ENCODE assay signal across 8 cellular contexts in genomic region chr6:39302669-39303424, GRCh38. TPM values are rescaled to one million over a fixed set of nuclear protein-coding genes. Genes with fewer than 3 reads are reported as not detected.
DNase-seq lines count a peak whose midpoint lies in the region; ATAC-seq, FAIRE-seq and TF ChIP-seq lines count a peak whose summit lies in the region.

No MANE protein-coding gene starts in this region.

- TF ChIP-seq RAD21 in Ishikawa (IDR thresholded peaks at IDR 0.05; ENCODE audit: low read depth): peak; percentile 98

- H3K27me3 ChIP-seq in CD4-positive, alpha-beta T cell (ENCODE audit: control insufficient read depth, insufficient read depth, low read length): no peaks in the 10 kb centered on the region

- TF ChIP-seq CTCF in CD4-positive, alpha-beta T cell (IDR thresholded peaks at IDR 0.05): peak; percentile 91
- TF ChIP-seq CTCF in GM20000 (IDR thresholded peaks at IDR 0.05; ENCODE audit: extremely low read depth, missing control alignments): peak; percentile 82
- TF ChIP-seq CTCF in fibroblast of pulmonary artery (IDR thresholded peaks at IDR 0.05; ENCODE audit: low read length, missing control alignments): peak; percentile 81
- peak; percentile 95 for TF ChIP-seq CTCF in neural crest cell (conservative IDR thresholded peaks at IDR 0.05)

- no peaks in the 10 kb centered on the region for H3K36me3 Mint-ChIP-seq in CD4-positive, alpha-beta T cell (ENCODE audit: low read depth)
- no peaks in the 10 kb centered on the region for H3K36me3 Mint-ChIP-seq in activated T-helper 1 cell treated with anti-CD3 and anti-CD28 coated beads, Interleukin-12 subunit alpha, Interleukin-12 subunit beta, Interleukin-2, Interleukin-4 antibody, amounts not matched to agents 30 ng/mL and 10 ng/mL and 1 ng/mL, durations not matched to agents 14 hours and 24 hours and 36 hours (ENCODE audit: low read depth)
- no peaks in the 10 kb centered on the region for H3K36me3 Mint-ChIP-seq in neural crest cell (ENCODE audit: low read depth)

- H3K27me3 Mint-ChIP-seq in CD4-positive, alpha-beta T cell: no peaks in the 10 kb centered on the region
- H3K27me3 Mint-ChIP-seq in activated T-helper 1 cell treated with anti-CD3 and anti-CD28 coated beads, Interleukin-12 subunit alpha, Interleukin-12 subunit beta, Interleukin-2, Interleukin-4 antibody, amounts not matched to agents 30 ng/mL and 10 ng/mL and 1 ng/mL, durations not matched to agents 14 hours and 24 hours and 36 hours (ENCODE audit: insufficient read depth): peaks cover 1% of the 10 kb centered on the region
- no peaks in the 10 kb centered on the region for H3K27me3 Mint-ChIP-seq in neural crest cell (ENCODE audit: low read depth)

- no peak overlapping the region for H3K4me3 ChIP-seq in fibroblast of pulmonary artery (replicated peaks; ENCODE audit: low read depth, low read length)

- CTCF ChIA-PET in CD4-positive, alpha-beta T cell (lab: Charles Lee): interaction anchor here (0.6 to 2.2 kb wide), 13 partner anchors 11 to 434 kb away, joined by 3 to 21 read pairs (median 4); no protein-coding TSS in a partner anchor

- peaks cover 4% of the 10 kb centered on the region for H3K4me1 Mint-ChIP-seq in CD4-positive, alpha-beta T cell (ENCODE audit: low read depth)
- H3K4me1 Mint-ChIP-seq in activated T-helper 1 cell treated with anti-CD3 and anti-CD28 coated beads, Interleukin-12 subunit alpha, Interleukin-12 subunit beta, Interleukin-2, Interleukin-4 antibody, amounts not matched to agents 30 ng/mL and 10 ng/mL and 1 ng/mL, durations not matched to agents 14 hours and 24 hours and 36 hours (ENCODE audit: low read depth): peaks cover 13% of the 10 kb centered on the region
- H3K4me1 Mint-ChIP-seq in neural crest cell: peaks cover 11% of the 10 kb centered on the region

- no peak overlapping the region for H3K27ac Mint-ChIP-seq in CD4-positive, alpha-beta T cell
- H3K27ac Mint-ChIP-seq in activated T-helper 1 cell treated with anti-CD3 and anti-CD28 coated beads, Interleukin-12 subunit alpha, Interleukin-12 subunit beta, Interleukin-2, Interleukin-4 antibody, amounts not matched to agents 30 ng/mL and 10 ng/mL and 1 ng/mL, durations not matched to agents 14 hours and 24 hours and 36 hours: no peak overlapping the region
- no peak overlapping the region for H3K27ac Mint-ChIP-seq in neural crest cell (ENCODE audit: unreplicated experiment)

- no peak overlapping the region for H3K27ac ChIP-seq in CD4-positive, alpha-beta T cell (ENCODE audit: low read depth, low read length)

- no peaks in the 10 kb centered on the region for H3K9me3 ChIP-seq in CD4-positive, alpha-beta T cell (ENCODE audit: control insufficient read depth, low read length)

- POLR2A ChIA-PET in CD4-positive, alpha-beta T cell (lab: Charles Lee): interaction anchor here (0.8 to 1.6 kb wide), 3 partner anchors 136 to 431 kb away, joined by 3 to 6 read pairs (median 4); no protein-coding TSS in a partner anchor

- TF ChIP-seq EP300 in Ishikawa (IDR thresholded peaks at IDR 0.05; ENCODE audit: borderline replicate concordance): no peak

- ATAC-seq in CD4-positive, alpha-beta T cell (ENCODE audit: poor library complexity): peak; percentile 98

- DNase-seq in CD4-positive, alpha-beta T cell: peak; percentile 74 to 86 (median 80)
- DNase-seq in GM20000 (ENCODE audit: low spot score): peak; percentile 91
- peak; percentile 31 for DNase-seq in RCC 7860 (ENCODE audit: low spot score)
- peak; percentile 76 for DNase-seq in activated T-helper 1 cell treated with anti-CD3 and anti-CD28 coated beads, Interleukin-12 subunit alpha, Interleukin-12 subunit beta, Interleukin-2, Interleukin-4 antibody, amounts not matched to agents 30 ng/mL and 10 ng/mL and 1 ng/mL, durations not matched to agents 14 hours and 24 hours and 36 hours (ENCODE audit: low spot score)
- peak; percentile 66 for DNase-seq in fibroblast of pulmonary artery (ENCODE audit: low read depth)
- peak; percentile 93 for DNase-seq in neural crest cell (ENCODE audit: low read depth, low spot score)
- peak; percentile 78 for DNase-seq in stimulated activated naive CD4-positive, alpha-beta T cell treated with Interleukin-2 at 50 U/mL for 16 hours (lab: John Stamatoyannopoulos, UW)

- intact Hi-C loops in CD4-positive, alpha-beta T cell (cut with DNase I, micrococcal nuclease): loop anchor here (1.0 to 10.0 kb wide), 7 partner anchors 137 to 431 kb away; no protein-coding TSS in a partner anchor
- intact Hi-C loops in activated T-helper 1 cell treated with anti-CD3 and anti-CD28 coated beads, Interleukin-12 subunit alpha, Interleukin-12 subunit beta, Interleukin-2, Interleukin-4 antibody, amounts not matched to agents 30 ng/mL and 10 ng/mL and 1 ng/mL, durations not matched to agents 14 hours and 24 hours and 36 hours (cut with micrococcal nuclease): loop anchor here (1.0 to 2.0 kb wide), 7 partner anchors 74 to 330 kb away; partner anchors contain the start of gene KCNK5

- FAIRE-seq in RCC 7860 (lab: Jason Lieb, UNC): no peak

- H3K9me3 Mint-ChIP-seq in CD4-positive, alpha-beta T cell: no peaks in the 10 kb centered on the region
- no peaks in the 10 kb centered on the region for H3K9me3 Mint-ChIP-seq in activated T-helper 1 cell treated with anti-CD3 and anti-CD28 coated beads, Interleukin-12 subunit alpha, Interleukin-12 subunit beta, Interleukin-2, Interleukin-4 antibody, amounts not matched to agents 30 ng/mL and 10 ng/mL and 1 ng/mL, durations not matched to agents 14 hours and 24 hours and 36 hours
- H3K9me3 Mint-ChIP-seq in neural crest cell: no peaks in the 10 kb centered on the region

- H3K4me3 Mint-ChIP-seq in CD4-positive, alpha-beta T cell: peak overlapping the region; percentile 35
- H3K4me3 Mint-ChIP-seq in activated T-helper 1 cell treated with anti-CD3 and anti-CD28 coated beads, Interleukin-12 subunit alpha, Interleukin-12 subunit beta, Interleukin-2, Interleukin-4 antibody, amounts not matched to agents 30 ng/mL and 10 ng/mL and 1 ng/mL, durations not matched to agents 14 hours and 24 hours and 36 hours: peak overlapping the region; percentile 66
- H3K4me3 Mint-ChIP-seq in neural crest cell: no peak overlapping the region

TF ChIP-seq in Ishikawa, 13 proteins besides CTCF, POLR2A, EP300 and RAD21:
- no peak for TF ChIP-seq CREB1 (IDR thresholded peaks at IDR 0.05; ENCODE audit: low read depth)
- peak; percentile 78 for TF ChIP-seq CEBPB (IDR thresholded peaks at IDR 0.05)
TF ChIP-seq in Ishikawa: peak in this region for 1.

RNA-seq across cellular contexts. Expression of gene KCNK17, which starts 11.4 kb away (rescaled TPM):
- total RNA-seq in CD4-positive, alpha-beta T cell: not detected
- not detected in 2 replicates for total RNA-seq in activated T-helper 1 cell treated with anti-CD3 and anti-CD28 coated beads, Interleukin-12 subunit alpha, Interleukin-12 subunit beta, Interleukin-2, Interleukin-4 antibody, amounts not matched to agents 30 ng/mL and 10 ng/mL and 1 ng/mL, durations not matched to agents 14 hours and 24 hours and 36 hours
- total RNA-seq in neural crest cell: 1.2 and 1.6 TPM in 2 replicates

RNA-seq across cellular contexts. Expression of gene KCNK16, which starts 19.7 kb away (rescaled TPM):
- not detected for total RNA-seq in CD4-positive, alpha-beta T cell
- total RNA-seq in activated T-helper 1 cell treated with anti-CD3 and anti-CD28 coated beads, Interleukin-12 subunit alpha, Interleukin-12 subunit beta, Interleukin-2, Interleukin-4 antibody, amounts not matched to agents 30 ng/mL and 10 ng/mL and 1 ng/mL, durations not matched to agents 14 hours and 24 hours and 36 hours: not detected in 2 replicates
- total RNA-seq in neural crest cell: not detected in 2 replicates

Comparison
In these comparisons a context has a peak if more than half of its experiments do, and no peak if none do; other contexts are left out.
1. DNase-seq: peak in every context shown above with its lines; median percentile 93 in neural crest cell; 91 in GM20000; 80 in CD4-positive, alpha-beta T cell; 78 in stimulated activated naive CD4-positive, alpha-beta T cell treated with Interleukin-2 at 50 U/mL for 16 hours; 76 in activated T-helper 1 cell treated with anti-CD3 and anti-CD28 coated beads, Interleukin-12 subunit alpha, Interleukin-12 subunit beta, Interleukin-2, Interleukin-4 antibody, amounts not matched to agents 30 ng/mL and 10 ng/mL and 1 ng/mL, durations not matched to agents 14 hours and 24 hours and 36 hours; 66 in fibroblast of pulmonary artery; 31 in RCC 7860.